Comparison of ENCODE assay signal across 12 cellular contexts in genomic region chr1:61120998-61121397, GRCh38. TPM values are rescaled to one million over a fixed set of nuclear protein-coding genes. Genes with fewer than 3 reads are reported as not detected.
DNase-seq lines count a peak whose midpoint lies in the region; ATAC-seq and TF ChIP-seq lines count a peak whose summit lies in the region.
"Had no signal": no experiment of that assay in that cellular context is flagged by ENCODE, and none has a peak within 500 bp of the region (broad histone marks: within the 10 kb centered on the region; RNA-seq: fewer than 3 reads in every experiment).

No MANE protein-coding gene starts in this region.

- no peaks in the 10 kb centered on the region for H3F3A ChIP-seq in MM.1S (ENCODE audit: insufficient read depth, low read length)

- H3K9ac ChIP-seq in MM.1S (ENCODE audit: low read length) = no peak overlapping the region

- peaks cover 52% of the 10 kb centered on the region for H3K4me1 ChIP-seq in lower lobe of right lung
- peaks cover 6 to 54% (median 13%) of the 10 kb centered on the region in 4 donors for H3K4me1 ChIP-seq in transverse colon
- no peaks in the 10 kb centered on the region for H3K4me1 ChIP-seq in MM.1S (ENCODE audit: low read length)

- no peaks in the 10 kb centered on the region for H3K79me2 ChIP-seq in MM.1S (ENCODE audit: low read length)

- no peak overlapping the region for H2AFZ ChIP-seq in MM.1S (ENCODE audit: low read length)

- ATAC-seq in lower lobe of right lung (peak in 1 of 2 donors; percentile 76), HG03354 (IDR thresholded peaks at IDR 0.05; ENCODE audit: poor library complexity, severe bottlenecking, unreplicated experiment) (no peak)
- ATAC-seq: natural killer cell had no signal

- no peaks in the 10 kb centered on the region for H3K9me2 ChIP-seq in MM.1S (replicated peaks; ENCODE audit: insufficient read depth, low read length)

- no peak for TF ChIP-seq POLR2A in transverse colon (IDR thresholded peaks at IDR 0.05)

- TF ChIP-seq CTCF in epithelial cell of esophagus (IDR thresholded peaks at IDR 0.05; ENCODE audit: insufficient read depth, low read depth, low read length, missing control alignments) (no peak), lower lobe of right lung (IDR thresholded peaks at IDR 0.05) (no peak), transverse colon (IDR thresholded peaks at IDR 0.05) (no peak), MM.1S (IDR thresholded peaks at IDR 0.05; ENCODE audit: low read length) (no peak)

- H3K27ac ChIP-seq in lower lobe of right lung (peak overlapping the region; percentile 55), transverse colon (peak overlapping the region in 3 of 4 donors; percentile 33 to 55 (median 46)), MM.1S (ENCODE audit: low read length) (no peak overlapping the region)

- peak; percentile 38 for TF ChIP-seq EP300 in transverse colon (IDR thresholded peaks at IDR 0.05; ENCODE audit: low read depth)

- intact Hi-C loops in lower lobe of right lung (cut with DNase I) (no loop called here), transverse colon (cut with DNase I; ENCODE audit: low total_unique reads) (no loop called here)

- WGBS in transverse colon (ENCODE audit: low coverage in 1 of 2), 2 donors = 70 to 71% methylated on average over 2 of the region's 2 CpGs

- no peaks in the 10 kb centered on the region for H3K27me3 ChIP-seq in lower lobe of right lung (ENCODE audit: low read depth)
- no peaks in the 10 kb centered on the region for H3K27me3 ChIP-seq in transverse colon
- no peaks in the 10 kb centered on the region for H3K27me3 ChIP-seq in MM.1S (replicated peaks; ENCODE audit: insufficient read depth, low read length)

- H3K9me3 ChIP-seq in lower lobe of right lung = no peaks in the 10 kb centered on the region
- H3K9me3 ChIP-seq in transverse colon = no peaks in the 10 kb centered on the region
- H3K9me3 ChIP-seq in MM.1S (replicated peaks; ENCODE audit: insufficient read depth, low read length) = no peaks in the 10 kb centered on the region

- in situ Hi-C loops in transverse colon (cut with MboI; ENCODE audit: low pct_ligation_motif_present in 1 of 4, low pct_unique_long_range_greater_than_20kb in 1 of 4, low sequenced_read_pairs in 3 of 4) = no loop called here

- DNase-seq in NCI-H1694 treated with DMSO at 0.1 percent for 48 hours (lab: John Stamatoyannopoulos, UW) (peak; percentile 27), NCI-H1694 (lab: John Stamatoyannopoulos, UW) (no peak), epithelial cell of esophagus (ENCODE audit: low read depth) (peak; percentile 62), lower lobe of right lung (no peak), transverse colon (no peak), NCI-H510A (lab: John Stamatoyannopoulos, UW) (no peak), MM.1S (no peak)
- DNase-seq: activated T-cell treated with anti-CD3 and anti-CD28 coated beads for 4 hours; effector CD8-positive, alpha-beta T cell; natural killer cell; NCI-H2171 had no signal

- no peak overlapping the region for H3K4me2 ChIP-seq in MM.1S (ENCODE audit: low read depth, low read length)

- H3K4me3 ChIP-seq in epithelial cell of esophagus (ENCODE audit: low read length) = no peak overlapping the region
- peak overlapping the region; percentile 27 for H3K4me3 ChIP-seq in lower lobe of right lung
- H3K4me3 ChIP-seq in transverse colon = no peak overlapping the region
- H3K4me3 ChIP-seq in MM.1S (ENCODE audit: low read length) = no peak overlapping the region

- H4K20me1 ChIP-seq in MM.1S (ENCODE audit: insufficient read depth, low read length) = no peaks in the 10 kb centered on the region

- H3K36me3 ChIP-seq in lower lobe of right lung = no peaks in the 10 kb centered on the region
- H3K36me3 ChIP-seq in transverse colon = no peaks in the 10 kb centered on the region
- no peaks in the 10 kb centered on the region for H3K36me3 ChIP-seq in MM.1S (replicated peaks; ENCODE audit: insufficient read depth, low read length)

RNA-seq across cellular contexts. Expression of gene NFIA, which starts 38.6 kb away (rescaled TPM):
- total RNA-seq in lower lobe of right lung (70.0 TPM), transverse colon (10 to 100 TPM; 17.3 to 37.2 (median 29.8) TPM)

Comparison
In these comparisons a context has a peak if more than half of its experiments do, and no peak if none do; other contexts are left out.
1. DNase-seq: peak in NCI-H1694 treated with DMSO at 0.1 percent for 48 hours (single experiment) and epithelial cell of esophagus (single experiment); none in NCI-H1694 (single experiment), lower lobe of right lung (single experiment), transverse colon (single experiment), NCI-H510A (single experiment) and MM.1S (single experiment).